In the genomic region with DNA sequence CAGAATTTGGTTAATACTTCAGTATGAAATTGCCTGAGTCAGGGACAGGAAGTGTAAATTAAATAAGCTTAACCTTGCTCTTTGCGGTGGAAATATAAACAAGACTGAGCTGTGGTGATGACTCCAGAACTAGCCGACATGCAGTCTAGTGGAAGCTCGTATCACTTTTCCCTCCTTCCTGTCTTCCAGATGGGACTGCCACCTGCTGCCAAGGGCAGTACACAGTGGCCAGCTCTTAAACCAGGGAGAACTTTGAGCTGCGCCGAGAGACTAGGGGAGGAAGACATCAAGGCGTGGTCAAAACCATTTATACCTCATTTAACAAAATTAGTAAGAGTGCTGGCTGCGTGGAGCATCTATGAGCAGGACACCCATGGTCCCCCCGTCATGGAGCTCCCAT, we compare ENCODE assay signal across 24 cellular contexts. TPM values are rescaled to one million over a fixed set of nuclear protein-coding genes. Genes with fewer than 3 reads are reported as not detected.
DNase-seq lines count a peak whose midpoint lies in the region; ATAC-seq and TF ChIP-seq lines count a peak whose summit lies in the region.
"Had no signal": no experiment of that assay in that cellular context is flagged by ENCODE, and none has a peak within 500 bp of the region (broad histone marks: within the 10 kb centered on the region; RNA-seq: fewer than 3 reads in every experiment).

No MANE protein-coding gene starts in this region.

- no peak overlapping the region for H2BK5ac ChIP-seq in mesenchymal stem cell (ENCODE audit: low read depth, low read length, poor library complexity, severe bottlenecking)

- H2AK5ac ChIP-seq in mesenchymal stem cell (ENCODE audit: low read length, severe bottlenecking) = no peak overlapping the region

- H4K8ac ChIP-seq in mesenchymal stem cell (ENCODE audit: low read length) = no peak overlapping the region

- peaks cover 25% of the 10 kb centered on the region for H3K79me1 ChIP-seq in mesenchymal stem cell (replicated peaks; ENCODE audit: low read length, poor library complexity, severe bottlenecking)

- no peak overlapping the region for H4K91ac ChIP-seq in mesenchymal stem cell (ENCODE audit: low read length)

- H3K9me3 ChIP-seq in mesenchymal stem cell (ENCODE audit: control insufficient read depth, low read length) = no peaks in the 10 kb centered on the region
- H3K9me3 ChIP-seq: adrenal gland, prostate gland, uterus had no signal

- H2BK120ac ChIP-seq in mesenchymal stem cell (ENCODE audit: low read depth, low read length) = no peak overlapping the region

- no peak for TF ChIP-seq POLR2A in NB4 (IDR thresholded peaks at IDR 0.05; ENCODE audit: extremely low read depth, insufficient read length)
- no peak for TF ChIP-seq POLR2A in GM18505 (IDR thresholded peaks at IDR 0.05; ENCODE audit: borderline replicate concordance, extremely low read depth, insufficient read depth, insufficient read length)

- no peak for TF ChIP-seq CTCF in NB4 (IDR thresholded peaks at IDR 0.05; ENCODE audit: low read depth, low read length)
- TF ChIP-seq CTCF in astrocyte of the spinal cord (IDR thresholded peaks at IDR 0.05; ENCODE audit: low read depth, low read length) = no peak

- no peak overlapping the region for H3K4me3 ChIP-seq in NB4 (ENCODE audit: low read depth, low read length)
- no peak overlapping the region for H3K4me3 ChIP-seq in astrocyte of the spinal cord (ENCODE audit: low read depth, low read length)
- H3K4me3 ChIP-seq in mesenchymal stem cell (ENCODE audit: insufficient read depth in 1 of 2, low read depth in 1 of 2, low read length in 2 of 2) = no peak overlapping the region
- H3K4me3 ChIP-seq: adrenal gland, prostate gland, uterus had no signal

- H3K18ac ChIP-seq in mesenchymal stem cell (ENCODE audit: low read depth in 1 of 2, low read length in 2 of 2) = no peak overlapping the region

- H3K14ac ChIP-seq in mesenchymal stem cell (ENCODE audit: low read length in 2 of 2) = no peak overlapping the region

- H3K23ac ChIP-seq in mesenchymal stem cell (ENCODE audit: low read length in 2 of 2) = no peak overlapping the region

- intact Hi-C loops in head of caudate nucleus (cut with DNase I) = no loop called here

- H3K4me1 ChIP-seq in mesenchymal stem cell (ENCODE audit: control insufficient read depth, insufficient read depth, low read depth, low read length) = peaks cover 7% of the 10 kb centered on the region
- H3K4me1 ChIP-seq: adrenal gland, prostate gland, uterus had no signal

- 62% methylated on average over 8 of the region's 8 CpGs for WGBS in mesenchymal stem cell

- no peak overlapping the region for H3K9ac ChIP-seq in mesenchymal stem cell (ENCODE audit: low read length)

- no peak overlapping the region for H2BK15ac ChIP-seq in mesenchymal stem cell (ENCODE audit: low read depth, poor library complexity, severe bottlenecking)

- no peak overlapping the region for H2AFZ ChIP-seq in mesenchymal stem cell (ENCODE audit: low read depth, low read length)

- no peak overlapping the region for H3K27ac ChIP-seq in mesenchymal stem cell (ENCODE audit: low read length, poor library complexity, severe bottlenecking)
- H3K27ac ChIP-seq: adrenal gland, prostate gland, uterus had no signal

- in situ Hi-C loops in astrocyte of the spinal cord (cut with HindIII; ENCODE audit: low sequenced_read_pairs) = no loop called here

- no peak overlapping the region for H2BK12ac ChIP-seq in mesenchymal stem cell (ENCODE audit: low read length in 2 of 2)

- H3K36me3 ChIP-seq in mesenchymal stem cell (ENCODE audit: control insufficient read depth in 1 of 2, insufficient read depth in 2 of 2, low read depth in 1 of 2, low read length in 2 of 2) = peaks cover 28 to 69% of the 10 kb centered on the region in 2 experiments
- H3K36me3 ChIP-seq: uterus had no signal

- H3K4ac ChIP-seq in mesenchymal stem cell (ENCODE audit: low read depth in 1 of 2, low read length in 2 of 2) = no peak overlapping the region

- DNase-seq in EH (ENCODE audit: low read depth) = peak; percentile 20
- DNase-seq in NB4 (ENCODE audit: low read depth) = peak; percentile 61
- DNase-seq in astrocyte of the spinal cord (ENCODE audit: low read depth, low spot score) = peak; percentile 45
- DNase-seq in mesenchymal stem cell = peak; percentile 77
- DNase-seq in head of caudate nucleus = no peak
- no peak for DNase-seq in GDM1 (lab: John Stamatoyannopoulos, UW)
- DNase-seq in NK-92 (lab: John Stamatoyannopoulos, UW; ENCODE audit: unreplicated experiment) = no peak
- DNase-seq: activated CD4-positive, CD25-positive, alpha-beta regulatory T cell; AML-193; central memory CD4-positive, alpha-beta T cell; effector memory CD4-positive, alpha-beta T cell; kidney glomerular epithelial cell; mesendoderm; NCI-H1436; nephron progenitor cell; Right ventricle myocardium superior; small intestine; substantia nigra; T-helper 17 cell; uterus had no signal

- no peaks in the 10 kb centered on the region for H3K27me3 ChIP-seq in mesenchymal stem cell (ENCODE audit: control insufficient read depth in 1 of 2, insufficient read depth in 1 of 2, low read length in 2 of 2)
- H3K27me3 ChIP-seq: adrenal gland, uterus had no signal

- ATAC-seq in GM18505 (IDR thresholded peaks at IDR 0.05; ENCODE audit: unreplicated experiment) = no peak
- ATAC-seq: activated T-helper 17 cell treated with anti-CD3 and anti-CD28 coated beads, Interleukin-2, amount 50 U/mL, for 72 hours; T-helper 17 cell had no signal

- H3K4me2 ChIP-seq in mesenchymal stem cell (ENCODE audit: low read length, poor library complexity, severe bottlenecking) = no peak overlapping the region

RNA-seq across cellular contexts. Expression of gene CTTN, which starts 31.3 kb away (rescaled TPM):
- 258 TPM for polyA plus RNA-seq in mesenchymal stem cell (2013, experiment 1 of 2)
- 243 TPM for polyA plus RNA-seq in mesenchymal stem cell (2013, experiment 2 of 2)

Comparison
In these comparisons a context has a peak if more than half of its experiments do, and no peak if none do; other contexts are left out.
1. DNase-seq: peak in EH (single experiment), NB4 (single experiment), astrocyte of the spinal cord (single experiment) and mesenchymal stem cell (single experiment); none in head of caudate nucleus (0 of 42), GDM1 (single experiment) and NK-92 (single experiment).